8 cellular contexts compared by ENCODE assay signal in genomic region chr3:50542177-50543034, GRCh38. TPM values are rescaled to one million over a fixed set of nuclear protein-coding genes. Genes with fewer than 3 reads are reported as not detected.
A peak's percentile ranks its signal among the peaks of the same experiment; 100 is the strongest.
DNase-seq lines count a peak whose midpoint lies in the region; ATAC-seq and TF ChIP-seq lines count a peak whose summit lies in the region.

No MANE protein-coding gene starts in this region.

- H3K79me2 ChIP-seq in neural progenitor cell (ENCODE audit: low read depth): no peaks in the 10 kb centered on the region

- POLR2A ChIA-PET in Panc1 (lab: Charles Lee): no interaction called here

- BruUV-seq in Panc1 (replicated peaks; lab: Mats Ljungman, UMichigan): no TSS peak

- DNase-seq in CD14-positive monocyte (ENCODE audit: low spot score) (no peak), HFFc6 (peak; percentile 41), Panc1 (ENCODE audit: low read depth, low spot score) (peak; percentile 45), activated T-helper 1 cell treated with Interleukin-2 at 50 U/mL for 16 hours (ENCODE audit: low read depth) (peak; percentile 21), fibroblast of the aortic adventitia (ENCODE audit: low read depth) (peak; percentile 66), neural progenitor cell (ENCODE audit: low spot score) (peak; percentile 77), tibial artery (peak; percentile 68 to 80)

- H2AFZ ChIP-seq in neural progenitor cell (replicated peaks): no peak overlapping the region

- H3K9ac ChIP-seq in neural progenitor cell: no peak overlapping the region

- ATAC-seq in Panc1: peak; percentile 89
- no peak for ATAC-seq in HG02763 (IDR thresholded peaks at IDR 0.05; ENCODE audit: unreplicated experiment)

- no peaks in the 10 kb centered on the region for H4K20me1 ChIP-seq in neural progenitor cell (ENCODE audit: low read depth)

- H3K27me3 Mint-ChIP-seq in CD14-positive monocyte (ENCODE audit: low read depth in 3 of 3) (peaks cover 15 to 16% (median 16%) of the 10 kb centered on the region in 3 donors), HFFc6 (ENCODE audit: insufficient read depth) (peaks cover 15% of the 10 kb centered on the region), neural progenitor cell (ENCODE audit: insufficient read depth, low read depth) (peaks cover 18% of the 10 kb centered on the region)

- no peak overlapping the region for H3K4me2 ChIP-seq in neural progenitor cell

- H3F3A ChIP-seq in neural progenitor cell (ENCODE audit: low read depth): peaks cover 22% of the 10 kb centered on the region

- H3K27me3 ChIP-seq in Panc1 (ENCODE audit: control insufficient read depth, insufficient read depth, low read length) (no peaks in the 10 kb centered on the region), neural progenitor cell (no peaks in the 10 kb centered on the region), tibial artery (peaks cover 0 to 5% of the 10 kb centered on the region in 2 donors)

- H3K36me3 Mint-ChIP-seq in CD14-positive monocyte (no peaks in the 10 kb centered on the region), HFFc6 (ENCODE audit: low read depth) (no peaks in the 10 kb centered on the region), neural progenitor cell (no peaks in the 10 kb centered on the region)

- TF ChIP-seq CTCF in CD14-positive monocyte (IDR thresholded peaks at IDR 0.05) (peak; percentile 94), HFFc6 (IDR thresholded peaks at IDR 0.05) (peak; percentile 96), Panc1 (IDR thresholded peaks at IDR 0.05) (peak; percentile 85), fibroblast of the aortic adventitia (IDR thresholded peaks at IDR 0.05; ENCODE audit: insufficient read depth, low read length) (peak; percentile 96), neural progenitor cell (IDR thresholded peaks at IDR 0.05) (peak; percentile 92), tibial artery (IDR thresholded peaks at IDR 0.05) (peak; percentile 86 to 89)

- H3K36me3 ChIP-seq in Panc1 (ENCODE audit: control insufficient read depth, insufficient read depth, low read length) (no peaks in the 10 kb centered on the region), neural progenitor cell (no peaks in the 10 kb centered on the region), tibial artery (no peaks in the 10 kb centered on the region)

- H3K4me1 Mint-ChIP-seq in CD14-positive monocyte: no peaks in the 10 kb centered on the region
- H3K4me1 Mint-ChIP-seq in HFFc6 (ENCODE audit: low read depth): no peaks in the 10 kb centered on the region
- H3K4me1 Mint-ChIP-seq in neural progenitor cell: peaks cover 25% of the 10 kb centered on the region

- H3K27ac Mint-ChIP-seq in CD14-positive monocyte (no peak overlapping the region), HFFc6 (no peak overlapping the region), neural progenitor cell (no peak overlapping the region)

- H3K9me3 ChIP-seq in Panc1 (ENCODE audit: control insufficient read depth, insufficient read depth, low read depth, low read length) (no peaks in the 10 kb centered on the region), neural progenitor cell (ENCODE audit: low read depth) (no peaks in the 10 kb centered on the region), tibial artery (no peaks in the 10 kb centered on the region)

- intact Hi-C loops in CD14-positive monocyte (cut with micrococcal nuclease): loop anchor here (1.0 to 5.0 kb wide), 2 partner anchors 105 to 106 kb away; no protein-coding TSS in a partner anchor
- intact Hi-C loops in Panc1 (cut with micrococcal nuclease; ENCODE audit: unreplicated experiment): loop anchor here (2.0 to 10.0 kb wide), 2 partner anchors 106 to 168 kb away; no protein-coding TSS in a partner anchor
- intact Hi-C loops in tibial artery (cut with DNase I; ENCODE audit: low total_unique reads): loop anchor here (2.0 to 5.0 kb wide), 2 partner anchors 106 to 195 kb away; partner anchors contain the start of gene ZMYND10

- H3K9me3 Mint-ChIP-seq in CD14-positive monocyte: no peaks in the 10 kb centered on the region
- no peaks in the 10 kb centered on the region for H3K9me3 Mint-ChIP-seq in HFFc6
- no peaks in the 10 kb centered on the region for H3K9me3 Mint-ChIP-seq in neural progenitor cell

- CTCF ChIA-PET in Panc1 (lab: Charles Lee): interaction anchor here (0.5 to 1.4 kb wide), 8 partner anchors 10 to 213 kb away, joined by 3 to 7 read pairs (median 4); no protein-coding TSS in a partner anchor

- no peak overlapping the region for H3K4me3 ChIP-seq in Panc1 (ENCODE audit: low read depth in 2 of 2, low read length in 2 of 2)
- no peak overlapping the region for H3K4me3 ChIP-seq in fibroblast of the aortic adventitia (ENCODE audit: low read depth, low read length)
- H3K4me3 ChIP-seq in neural progenitor cell: no peak overlapping the region
- H3K4me3 ChIP-seq in tibial artery: no peak overlapping the region

- no peak overlapping the region for H3K27ac ChIP-seq in Panc1 (ENCODE audit: low read length)
- H3K27ac ChIP-seq in neural progenitor cell: no peak overlapping the region
- H3K27ac ChIP-seq in tibial artery: no peak overlapping the region

- H3K4me3 Mint-ChIP-seq in CD14-positive monocyte (no peak overlapping the region), HFFc6 (no peak overlapping the region), neural progenitor cell (no peak overlapping the region)

- H3K4me1 ChIP-seq in Panc1 (ENCODE audit: control insufficient read depth, insufficient read depth, low read length) (no peaks in the 10 kb centered on the region), neural progenitor cell (peaks cover 20% of the 10 kb centered on the region), tibial artery (no peaks in the 10 kb centered on the region)

- in situ Hi-C loops in Panc1 (cut with HindIII; ENCODE audit: low pct_unique_long_range_greater_than_20kb, low sequenced_read_pairs): no loop called here

RNA-seq across cellular contexts. Expression of gene C3orf18, which starts 25.1 kb away (rescaled TPM):
- under 1 TPM; 0.18 to 0.76 TPM for polyA plus RNA-seq in CD14-positive monocyte
- 10 to 100 TPM; 12.9 to 15.5 (median 14.2) TPM for total RNA-seq in HFFc6 (2021; fragmentation: NEBNext Ultra II Directional; extraction: Animal tissue kit (Norgen Biotek cat#: 25700))
- total RNA-seq in Panc1 (2021; ENCODE audit: unreplicated experiment): 5.0 TPM
- polyA plus RNA-seq in Panc1 (2012; ENCODE audit: insufficient read length): 9.5 TPM
- 13.3 and 16.4 TPM in 2 replicates for total RNA-seq in fibroblast of the aortic adventitia (ENCODE audit: low replicate concordance)
- total RNA-seq in neural progenitor cell (ENCODE audit: low replicate concordance): 8.5 and 15.6 TPM in 2 replicates

RNA-seq across cellular contexts. Expression of gene HEMK1, which starts 26.9 kb away (rescaled TPM):
- 10 to 100 TPM; 12.1 to 14.0 TPM for polyA plus RNA-seq in CD14-positive monocyte
- total RNA-seq in HFFc6 (2021; fragmentation: NEBNext Ultra II Directional; extraction: Animal tissue kit (Norgen Biotek cat#: 25700)): 10 to 100 TPM; 17.9 to 20.7 (median 19.2) TPM
- total RNA-seq in Panc1 (2021; ENCODE audit: unreplicated experiment): 12.1 TPM
- 12.5 TPM for polyA plus RNA-seq in Panc1 (2012; ENCODE audit: insufficient read length)
- 5.0 and 14.4 TPM in 2 replicates for total RNA-seq in fibroblast of the aortic adventitia (ENCODE audit: low replicate concordance)
- total RNA-seq in neural progenitor cell (ENCODE audit: low replicate concordance): 9.3 and 20.8 TPM in 2 replicates

RNA-seq across cellular contexts. Expression of gene CACNA2D2, which starts 39.0 kb away (rescaled TPM):
- polyA plus RNA-seq in CD14-positive monocyte: under 1 TPM in 1 of 2 donors, not detected in 1; 0.09 TPM
- under 1 TPM in 1 of 6 experiments, not detected in 5; 0.09 TPM for total RNA-seq in HFFc6 (2021; fragmentation: NEBNext Ultra II Directional; extraction: Animal tissue kit (Norgen Biotek cat#: 25700))
- 0.59 TPM for total RNA-seq in Panc1 (2021; ENCODE audit: unreplicated experiment)
- polyA plus RNA-seq in Panc1 (2012; ENCODE audit: insufficient read length): 1.3 TPM
- total RNA-seq in fibroblast of the aortic adventitia (ENCODE audit: low replicate concordance): not detected in 2 replicates
- total RNA-seq in neural progenitor cell (ENCODE audit: low replicate concordance): 4.3 and 9.5 TPM in 2 replicates
